9 cellular contexts compared by ENCODE assay signal in the genomic region with DNA sequence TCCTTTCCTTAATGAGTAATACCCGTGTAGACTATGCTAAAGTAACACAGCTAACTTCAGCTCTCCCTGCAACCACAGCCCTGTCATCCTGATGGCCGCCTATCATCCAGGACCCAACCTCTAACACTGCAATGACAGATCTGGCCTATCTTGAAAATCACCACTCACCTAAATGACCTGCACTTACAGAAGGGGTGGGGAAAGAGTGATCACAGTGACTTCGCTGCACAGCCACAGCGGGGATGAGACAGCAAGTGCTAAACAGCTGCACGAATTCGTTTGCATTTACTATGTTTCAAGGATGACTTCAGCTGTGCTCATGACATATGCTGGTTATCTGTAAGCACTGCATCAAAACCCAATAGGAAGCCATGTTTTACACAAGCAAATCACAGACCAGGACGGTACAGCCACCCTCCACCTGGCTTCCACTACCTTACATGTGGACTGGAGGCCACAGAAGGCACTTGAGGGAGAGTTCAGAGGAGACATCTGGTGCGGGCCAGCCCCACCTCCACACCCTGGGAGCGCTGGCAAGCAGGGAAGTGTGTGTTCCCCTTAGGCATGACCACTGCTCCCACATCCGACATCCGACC.
A peak's percentile ranks its signal among the peaks of the same experiment; 100 is the strongest.
DNase-seq lines count a peak whose midpoint lies in the region; TF ChIP-seq lines count a peak whose summit lies in the region.
"Had no signal": no experiment of that assay in that cellular context is flagged by ENCODE, and none has a peak within 500 bp of the region (broad histone marks: within the 10 kb centered on the region; RNA-seq: fewer than 3 reads in every experiment).

No MANE protein-coding gene starts in this region.

- peaks cover 7% of the 10 kb centered on the region for H3K36me3 ChIP-seq in effector memory CD4-positive, alpha-beta T cell (ENCODE audit: control insufficient read depth, insufficient read depth, low read length)
- H3K36me3 ChIP-seq in Peyer's patch = no peaks in the 10 kb centered on the region

- no peaks in the 10 kb centered on the region for H3K9me3 ChIP-seq in effector memory CD4-positive, alpha-beta T cell (ENCODE audit: control insufficient read depth, low read length)
- no peaks in the 10 kb centered on the region for H3K9me3 ChIP-seq in Peyer's patch

- no peak for TF ChIP-seq CTCF in Peyer's patch (IDR thresholded peaks at IDR 0.05)

- DNase-seq in activated effector memory CD4-positive, alpha-beta T cell treated with anti-CD3 and anti-CD28 coated beads, Interleukin-2, amount 50 U/mL, for 16 hours = peak; percentile 72
- DNase-seq in activated effector memory CD4-positive, alpha-beta T cell treated with Interleukin-2 at 50 U/mL for 16 hours = no peak
- DNase-seq in NCI-H510A (lab: John Stamatoyannopoulos, UW) (peak; percentile 63), nucleus accumbens (lab: John Stamatoyannopoulos, UW) (no peak), C1 segment of cervical spinal cord (lab: John Stamatoyannopoulos, UW) (no peak), Peyer's patch (no peak)
- peak in 2 of 3 donors; percentile 25 to 39 for DNase-seq in effector memory CD4-positive, alpha-beta T cell
- peak; percentile 23 to 34 for DNase-seq in stimulated activated CD8-positive, alpha-beta memory T cell treated with anti-CD3 and anti-CD28 coated beads, Interleukin-2, amount 100 ng/mL, for 48 hours (ENCODE audit: low read depth in 2 of 2)
- DNase-seq: left cardiac atrium had no signal

- H3K4me3 ChIP-seq in effector memory CD4-positive, alpha-beta T cell (ENCODE audit: insufficient read depth, low read depth, low read length, poor library complexity, severe bottlenecking) = no peak overlapping the region
- H3K4me3 ChIP-seq in Peyer's patch = no peak overlapping the region

- H3K27ac ChIP-seq in effector memory CD4-positive, alpha-beta T cell (ENCODE audit: insufficient read depth, low read length, poor library complexity, severe bottlenecking) = peak overlapping the region; percentile 48
- peak overlapping the region in 2 of 4 donors; percentile 11 to 55 for H3K27ac ChIP-seq in Peyer's patch

- no peak for TF ChIP-seq POLR2A in Peyer's patch (IDR thresholded peaks at IDR 0.05)

- peaks cover 74% of the 10 kb centered on the region for H3K4me1 ChIP-seq in effector memory CD4-positive, alpha-beta T cell (ENCODE audit: control insufficient read depth, insufficient read depth, low read length, poor library complexity, severe bottlenecking)
- H3K4me1 ChIP-seq in Peyer's patch = peaks cover 14 to 68% (median 42%) of the 10 kb centered on the region in 4 donors

- no peaks in the 10 kb centered on the region for H3K27me3 ChIP-seq in effector memory CD4-positive, alpha-beta T cell (replicated peaks; ENCODE audit: control insufficient read depth, insufficient read depth, low read length, poor library complexity, severe bottlenecking)
- H3K27me3 ChIP-seq in Peyer's patch = no peaks in the 10 kb centered on the region

Comparison
In these comparisons a context has a peak if more than half of its experiments do, and no peak if none do; other contexts are left out.
1. DNase-seq: peak in activated effector memory CD4-positive, alpha-beta T cell treated with anti-CD3 and anti-CD28 coated beads, Interleukin-2, amount 50 U/mL, for 16 hours (single experiment), NCI-H510A (single experiment), effector memory CD4-positive, alpha-beta T cell (2 of 3) and stimulated activated CD8-positive, alpha-beta memory T cell treated with anti-CD3 and anti-CD28 coated beads, Interleukin-2, amount 100 ng/mL, for 48 hours (2 of 2); none in activated effector memory CD4-positive, alpha-beta T cell treated with Interleukin-2 at 50 U/mL for 16 hours (single experiment), nucleus accumbens (0 of 56), C1 segment of cervical spinal cord (0 of 14) and Peyer's patch (0 of 3).